ENCODE assay signal across 21 cellular contexts in genomic region chr1:228197555-228198147, GRCh38. TPM values are rescaled to one million over a fixed set of nuclear protein-coding genes. Genes with fewer than 3 reads are reported as not detected.
DNase-seq lines count a peak whose midpoint lies in the region; ATAC-seq and TF ChIP-seq lines count a peak whose summit lies in the region.
"Had no signal": no experiment of that assay in that cellular context is flagged by ENCODE, and none has a peak within 500 bp of the region (broad histone marks: within the 10 kb centered on the region; RNA-seq: fewer than 3 reads in every experiment).

No MANE protein-coding gene starts in this region.

- H3K27me3 ChIP-seq in psoas muscle (ENCODE audit: insufficient read depth in 3 of 3, low read length in 2 of 3) (no peaks in the 10 kb centered on the region), upper lobe of right lung (no peaks in the 10 kb centered on the region), adrenal gland (no peaks in the 10 kb centered on the region)
- H3K27me3 ChIP-seq: MG63, SJCRH30 had no signal

- H3K36me3 ChIP-seq in psoas muscle (ENCODE audit: insufficient read depth in 1 of 2, low read depth in 1 of 2) (no peaks in the 10 kb centered on the region), upper lobe of right lung (no peaks in the 10 kb centered on the region), adrenal gland (replicated peaks in 1 of 2) (no peaks in the 10 kb centered on the region)
- H3K36me3 ChIP-seq: SJCRH30 had no signal

- H3K4me1 ChIP-seq in psoas muscle (peaks cover 18% of the 10 kb centered on the region), upper lobe of right lung (peaks cover 4% of the 10 kb centered on the region), adrenal gland (replicated peaks in 1 of 2) (no peaks in the 10 kb centered on the region)
- H3K4me1 ChIP-seq: SJCRH30 had no signal

- intact Hi-C loops in cardiac septum (cut with DNase I) = no loop called here
- intact Hi-C loops in left ventricle myocardium superior (cut with micrococcal nuclease) = no loop called here
- intact Hi-C loops in psoas muscle (cut with DNase I) = loop anchor here in 1 of 2 donors (2.0 kb wide), 1 partner anchor 31 kb away; no protein-coding TSS in a partner anchor
- intact Hi-C loops in upper lobe of right lung (cut with DNase I) = no loop called here
- intact Hi-C loops in adrenal gland (cut with DNase I) = no loop called here

- ATAC-seq in left ventricle myocardium superior (peak; percentile 96), psoas muscle (peak; percentile 92 to 98 (median 94)), upper lobe of right lung (no peak), HG02884 (IDR thresholded peaks at IDR 0.05; ENCODE audit: unreplicated experiment) (no peak)
- ATAC-seq: PC-3 had no signal

- peak; percentile 75 for DNase-seq in cardiac septum (ENCODE audit: low spot score)
- DNase-seq in left ventricle myocardium superior = no peak
- DNase-seq in psoas muscle = peak in 1 of 2 donors; percentile 81
- DNase-seq in upper lobe of right lung = peak; percentile 9
- no peak for DNase-seq in foreskin melanocyte
- no peak for DNase-seq in adrenal gland
- DNase-seq: DMS79, HFFc6, Kasumi-1, MG63, NCI-H1048, NCI-H1436, NCI-H1930, NCI-H345, NCI-H524 treated with DMSO at 0.1 percent for 48 hours, PC-3, RPMI8226, SJCRH30 had no signal

- H3K27ac ChIP-seq in psoas muscle (peak overlapping the region; percentile 92), upper lobe of right lung (no peak overlapping the region), adrenal gland (no peak overlapping the region)
- H3K27ac ChIP-seq: SJCRH30 had no signal

- no peak for TF ChIP-seq POLR2A in adrenal gland (IDR thresholded peaks at IDR 0.05)

- H3K4me3 ChIP-seq in psoas muscle (no peak overlapping the region), upper lobe of right lung (no peak overlapping the region), adrenal gland (no peak overlapping the region)
- H3K4me3 ChIP-seq: MG63, SJCRH30 had no signal

- H3K9me3 ChIP-seq in psoas muscle = peaks cover 13% of the 10 kb centered on the region
- peaks cover 10% of the 10 kb centered on the region for H3K9me3 ChIP-seq in upper lobe of right lung
- H3K9me3 ChIP-seq in adrenal gland (replicated peaks in 1 of 3) = peaks cover 0 to 8% (median 7%) of the 10 kb centered on the region in 3 donors

- no peak for TF ChIP-seq CTCF in psoas muscle (IDR thresholded peaks at IDR 0.05)
- no peak for TF ChIP-seq CTCF in upper lobe of right lung (IDR thresholded peaks at IDR 0.05)
- TF ChIP-seq CTCF in adrenal gland (IDR thresholded peaks at IDR 0.05) = no peak

- WGBS in psoas muscle, 3 donors = 47 to 65% (median 61%) methylated on average over 4 of the region's 4 CpGs
- WGBS in adrenal gland, 4 donors = 85 to 100% (median 93%) methylated on average over 4 of the region's 4 CpGs

RNA-seq across cellular contexts. Expression of gene OBSCN, which starts 10.2 kb away (rescaled TPM):
- total RNA-seq in cardiac septum (396 TPM), left ventricle myocardium superior (316 TPM), psoas muscle (1,000 to 10,000 TPM; 1,061 to 1,869 (median 1,568) TPM), upper lobe of right lung (39.4 TPM), adrenal gland (10 to 100 TPM in 1 of 8 donors, 1 to 10 TPM in 7; 2.5 to 10.2 (median 6.7) TPM)
- polyA plus RNA-seq in psoas muscle (100 to 1,000 TPM; 397 to 658 (median 442) TPM), adrenal gland (10 to 100 TPM in 1 of 3 donors, 1 to 10 TPM in 1, under 1 TPM in 1; 0.90 to 18.0 (median 6.3) TPM)

RNA-seq across cellular contexts. Expression of gene IBA57, which starts 32.0 kb away (rescaled TPM):
- total RNA-seq in cardiac septum = 16.6 TPM
- total RNA-seq in left ventricle myocardium superior = 11.2 TPM
- 10 to 100 TPM; 11.3 to 26.2 (median 17.8) TPM for total RNA-seq in psoas muscle
- 10 to 100 TPM in 2 of 3 donors, 1 to 10 TPM in 1; 7.7 to 16.0 (median 11.5) TPM for polyA plus RNA-seq in psoas muscle
- total RNA-seq in upper lobe of right lung = 13.0 TPM
- total RNA-seq in adrenal gland = 10 to 100 TPM; 10.7 to 40.6 (median 17.8) TPM
- 1 to 10 TPM; 1.4 to 3.8 (median 2.9) TPM for polyA plus RNA-seq in adrenal gland

RNA-seq across cellular contexts. Expression of gene GJC2, which starts 47.9 kb away (rescaled TPM):
- total RNA-seq in cardiac septum (1.6 TPM), left ventricle myocardium superior (1.7 TPM), psoas muscle (under 1 TPM; 0.37 to 0.92 (median 0.52) TPM), upper lobe of right lung (6.9 TPM), adrenal gland (1 to 10 TPM in 7 of 8 donors, under 1 TPM in 1; 0.87 to 4.1 (median 1.3) TPM)
- polyA plus RNA-seq in psoas muscle (under 1 TPM; 0.19 to 0.40 (median 0.20) TPM), adrenal gland (1 to 10 TPM in 2 of 3 donors, under 1 TPM in 1; 0.05 to 2.1 (median 1.8) TPM)
- polyA plus RNA-seq: CD14-positive monocyte, IgD-negative memory B cell had no signal

RNA-seq across cellular contexts. Expression of gene GUK1, which starts 57.6 kb away (rescaled TPM):
- 213 TPM for total RNA-seq in cardiac septum
- total RNA-seq in left ventricle myocardium superior = 175 TPM
- total RNA-seq in psoas muscle = 100 to 1,000 TPM in 1 of 4 donors, 10 to 100 TPM in 3; 90.2 to 122 (median 92.8) TPM
- polyA plus RNA-seq in psoas muscle = 100 to 1,000 TPM; 161 to 271 (median 166) TPM
- 203 TPM for total RNA-seq in upper lobe of right lung
- 100 to 1,000 TPM; 162 to 427 (median 236) TPM for total RNA-seq in adrenal gland
- 100 to 1,000 TPM in 2 of 3 donors, 10 to 100 TPM in 1; 42.3 to 414 (median 388) TPM for polyA plus RNA-seq in adrenal gland

Comparison
In these comparisons a context has a peak if more than half of its experiments do, and no peak if none do; other contexts are left out.
1. DNase-seq: peak in cardiac septum (single experiment) and upper lobe of right lung (single experiment); none in left ventricle myocardium superior (single experiment), foreskin melanocyte (single experiment) and adrenal gland (0 of 7).
2. ATAC-seq: peak in left ventricle myocardium superior (single experiment) and psoas muscle (4 of 4); none in upper lobe of right lung (single experiment) and HG02884 (single experiment).